1 cellular context compared by ENCODE assay signal in the genomic region with DNA sequence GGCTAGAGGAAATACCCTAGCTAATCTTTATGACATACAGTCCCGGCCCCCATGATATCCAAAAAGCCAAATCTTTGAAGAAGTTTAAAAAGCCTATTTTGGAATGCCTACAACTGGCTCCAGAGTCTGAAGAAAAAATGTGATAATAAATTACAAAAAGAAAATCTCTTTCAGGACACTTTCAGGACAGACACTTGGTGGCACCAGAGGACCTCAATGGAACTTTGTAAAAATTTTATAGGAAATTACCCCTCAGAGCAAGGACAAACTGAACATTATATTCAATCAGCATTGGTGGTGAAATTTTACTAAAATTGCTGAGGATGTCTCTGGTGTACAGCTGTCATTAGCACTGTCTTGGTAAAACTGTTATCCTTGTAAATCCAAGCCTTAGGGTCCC.
TF ChIP-seq lines count a peak whose summit lies in the region.

No MANE protein-coding gene starts in this region.

TF ChIP-seq in liver, 16 proteins besides CTCF, POLR2A, EP300 and RAD21 (continued from another document):
- TF ChIP-seq ZBTB33 (IDR thresholded peaks at IDR 0.05), result no peak
- TF ChIP-seq RXRA (IDR thresholded peaks at IDR 0.05), result no peak
- no peak for TF ChIP-seq GABPA (IDR thresholded peaks at IDR 0.05 in 1 of 2, conservative IDR thresholded peaks at IDR 0.05 in 1 of 2)
- TF ChIP-seq YY1 (IDR thresholded peaks at IDR 0.05), result no peak
- no peak for TF ChIP-seq JUND (IDR thresholded peaks at IDR 0.05)
- no peak for TF ChIP-seq NR2F2 (IDR thresholded peaks at IDR 0.05)
- TF ChIP-seq FOXA1 (IDR thresholded peaks at IDR 0.05), result no peak
- no peak for TF ChIP-seq HNF4G (IDR thresholded peaks at IDR 0.05)
- TF ChIP-seq SP1 (IDR thresholded peaks at IDR 0.05), result no peak
- no peak for TF ChIP-seq FOXA2 (IDR thresholded peaks at IDR 0.05)
